ENCODE assay signal across 12 cellular contexts in genomic region chr7:460374-461117, GRCh38. TPM values are rescaled to one million over a fixed set of nuclear protein-coding genes. Genes with fewer than 3 reads are reported as not detected.
A peak's percentile ranks its signal among the peaks of the same experiment; 100 is the strongest.
DNase-seq lines count a peak whose midpoint lies in the region; ATAC-seq and FAIRE-seq lines count a peak whose summit lies in the region.
"Had no signal": no experiment of that assay in that cellular context is flagged by ENCODE, and none has a peak within 500 bp of the region (broad histone marks: within the 10 kb centered on the region; RNA-seq: fewer than 3 reads in every experiment).

No MANE protein-coding gene starts in this region.

- H3K23ac ChIP-seq in mesenchymal stem cell (ENCODE audit: low read length in 2 of 2) = no peak overlapping the region

- peak overlapping the region; percentile 33 to 94 for H2BK12ac ChIP-seq in mesenchymal stem cell (ENCODE audit: low read length in 2 of 2)

- no peak overlapping the region for H2AFZ ChIP-seq in mesenchymal stem cell (ENCODE audit: low read depth, low read length)

- H3K27ac ChIP-seq in mesenchymal stem cell (ENCODE audit: low read length, poor library complexity, severe bottlenecking) = peak overlapping the region; percentile 43
- H3K27ac ChIP-seq: 22Rv1 had no signal

- peak overlapping the region; percentile 64 to 67 for H3K4ac ChIP-seq in mesenchymal stem cell (ENCODE audit: low read depth in 1 of 2, low read length in 2 of 2)

- peaks cover 4% of the 10 kb centered on the region for H3K9me3 ChIP-seq in mesenchymal stem cell (ENCODE audit: control insufficient read depth, low read length)

- H3K27me3 ChIP-seq in mesenchymal stem cell (ENCODE audit: control insufficient read depth in 1 of 2, insufficient read depth in 1 of 2, low read length in 2 of 2) = peaks cover 0 to 52% of the 10 kb centered on the region in 2 experiments

- no peaks in the 10 kb centered on the region for H3K79me1 ChIP-seq in mesenchymal stem cell (replicated peaks; ENCODE audit: low read length, poor library complexity, severe bottlenecking)

- peak overlapping the region; percentile 86 for H2BK120ac ChIP-seq in mesenchymal stem cell (ENCODE audit: low read depth, low read length)

- H2BK5ac ChIP-seq in mesenchymal stem cell (ENCODE audit: low read depth, low read length, poor library complexity, severe bottlenecking) = peak overlapping the region; percentile 59

- H3K4me1 ChIP-seq in mesenchymal stem cell (ENCODE audit: control insufficient read depth, insufficient read depth, low read depth, low read length) = peaks cover 49% of the 10 kb centered on the region

- no peak for FAIRE-seq in urothelium cell line (lab: Jason Lieb, UNC)

- DNase-seq in NCI-H2227 (lab: John Stamatoyannopoulos, UW; ENCODE audit: unreplicated experiment) (peak; percentile 9), NCI-H2227 treated with DMSO at 0.1 percent for 48 hours (lab: John Stamatoyannopoulos, UW) (no peak), fibroblast of gingiva (ENCODE audit: low read depth) (peak; percentile 33), mesenchymal stem cell (peak; percentile 85), urothelium cell line (ENCODE audit: low spot score) (peak; percentile 67), SHP77 (lab: John Stamatoyannopoulos, UW) (no peak)
- DNase-seq in stimulated activated naive CD8-positive, alpha-beta T cell treated with anti-CD3 and anti-CD28 coated beads, Interleukin-15, Interleukin-2, amounts not matched to agents 100 U/mL and 50 U/mL, for 24 hours = no peak
- DNase-seq: GDM1, NCI-H2171 treated with DMSO at 0.1 percent for 48 hours, nucleus accumbens had no signal

- H3K36me3 ChIP-seq in mesenchymal stem cell (ENCODE audit: control insufficient read depth in 1 of 2, insufficient read depth in 2 of 2, low read depth in 1 of 2, low read length in 2 of 2) = no peaks in the 10 kb centered on the region

- peak overlapping the region; percentile 90 for H2AK5ac ChIP-seq in mesenchymal stem cell (ENCODE audit: low read length, severe bottlenecking)

- no peak overlapping the region for H3K9ac ChIP-seq in mesenchymal stem cell (ENCODE audit: low read length)

- H4K8ac ChIP-seq in mesenchymal stem cell (ENCODE audit: low read length) = peak overlapping the region; percentile 96

- peak overlapping the region in 1 of 2 experiments; percentile 37 for H3K4me3 ChIP-seq in mesenchymal stem cell (ENCODE audit: insufficient read depth in 1 of 2, low read depth in 1 of 2, low read length in 2 of 2)

- WGBS in mesenchymal stem cell = 25% methylated on average over 26 of the region's 26 CpGs

- H2BK15ac ChIP-seq in mesenchymal stem cell (ENCODE audit: low read depth, poor library complexity, severe bottlenecking) = peak overlapping the region; percentile 70

- peak overlapping the region; percentile 92 for H4K91ac ChIP-seq in mesenchymal stem cell (ENCODE audit: low read length)

- H3K18ac ChIP-seq in mesenchymal stem cell (ENCODE audit: low read depth in 1 of 2, low read length in 2 of 2) = peak overlapping the region; percentile 84 to 93

- no peak for ATAC-seq in GM21529 (IDR thresholded peaks at IDR 0.05; ENCODE audit: unreplicated experiment)
- ATAC-seq in stimulated activated naive CD8-positive, alpha-beta T cell treated with anti-CD3 and anti-CD28 coated beads, Interleukin-15, Interleukin-2, amounts not matched to agents 100 U/mL and 50 U/mL, for 24 hours = no peak

- peak overlapping the region in 1 of 2 experiments; percentile 35 for H3K14ac ChIP-seq in mesenchymal stem cell (ENCODE audit: low read length in 2 of 2)

- peak overlapping the region; percentile 62 for H3K4me2 ChIP-seq in mesenchymal stem cell (ENCODE audit: low read length, poor library complexity, severe bottlenecking)

RNA-seq across cellular contexts. Expression of gene PDGFA, which starts 59.1 kb away (rescaled TPM):
- polyA plus RNA-seq in mesenchymal stem cell (2013, experiment 1 of 2) = 23.5 TPM
- 22.9 TPM for polyA plus RNA-seq in mesenchymal stem cell (2013, experiment 2 of 2)

Comparison
In these comparisons a context has a peak if more than half of its experiments do, and no peak if none do; other contexts are left out.
1. DNase-seq: peak in NCI-H2227 (single experiment), fibroblast of gingiva (single experiment), mesenchymal stem cell (single experiment) and urothelium cell line (single experiment); none in NCI-H2227 treated with DMSO at 0.1 percent for 48 hours (single experiment), SHP77 (0 of 2) and stimulated activated naive CD8-positive, alpha-beta T cell treated with anti-CD3 and anti-CD28 coated beads, Interleukin-15, Interleukin-2, amounts not matched to agents 100 U/mL and 50 U/mL, for 24 hours (single experiment).